14 cellular contexts compared by ENCODE assay signal in the genomic region with DNA sequence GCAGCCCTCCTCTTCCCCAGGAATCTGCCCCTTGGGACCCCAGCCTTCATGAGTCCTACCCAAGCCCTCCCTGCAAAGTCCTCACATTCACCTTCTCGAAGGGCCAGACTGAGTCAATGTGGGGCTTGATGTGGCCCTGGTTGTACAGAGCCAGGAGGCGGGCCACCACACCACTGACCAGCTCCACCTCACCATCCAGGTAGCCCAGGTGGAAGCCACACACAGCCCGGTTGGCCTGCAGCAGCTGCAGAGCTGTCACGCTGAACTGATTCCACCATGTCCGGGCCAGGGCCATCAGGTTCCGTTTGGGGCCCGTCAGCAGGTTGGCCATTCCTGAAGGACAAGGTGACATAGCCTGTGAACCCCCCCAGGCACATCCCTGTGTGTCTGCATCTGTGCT. TPM values are rescaled to one million over a fixed set of nuclear protein-coding genes. Genes with fewer than 3 reads are reported as not detected.
A peak's percentile ranks its signal among the peaks of the same experiment; 100 is the strongest.
DNase-seq lines count a peak whose midpoint lies in the region; ATAC-seq and TF ChIP-seq lines count a peak whose summit lies in the region.
"Had no signal": no experiment of that assay in that cellular context is flagged by ENCODE, and none has a peak within 500 bp of the region (broad histone marks: within the 10 kb centered on the region; RNA-seq: fewer than 3 reads in every experiment).

No MANE protein-coding gene starts in this region.

- no peak for ATAC-seq in heart left ventricle
- ATAC-seq: activated T-cell treated with anti-CD3 and anti-CD28 coated beads, Interleukin-2, amount 50 U/mL, for 72 hours; stimulated activated naive B cell treated with anti-CD40 and anti-IgM and Interleukin-4, amounts not matched to agents 10 μg/mL and 1 μg/mL and 100 μg/mL, for 72 hours had no signal

- no peaks in the 10 kb centered on the region for H3K27me3 Mint-ChIP-seq in endodermal cell (ENCODE audit: insufficient read depth)
- H3K27me3 Mint-ChIP-seq: stimulated activated naive B cell treated with anti-CD40 and anti-IgM and Interleukin-4, amounts not matched to agents 10 μg/mL and 1 μg/mL and 100 μg/mL, for 72 hours had no signal

- H3K9me3 Mint-ChIP-seq in endodermal cell, result no peaks in the 10 kb centered on the region
- H3K9me3 Mint-ChIP-seq: activated T-cell treated with anti-CD3 and anti-CD28 coated beads, Interleukin-2, amount 50 U/mL, for 72 hours; stimulated activated naive B cell treated with anti-CD40 and anti-IgM and Interleukin-4, amounts not matched to agents 10 μg/mL and 1 μg/mL and 100 μg/mL, for 72 hours had no signal

- TF ChIP-seq POLR2A in heart left ventricle (IDR thresholded peaks at IDR 0.05) (no peak), vagina (IDR thresholded peaks at IDR 0.05) (no peak)

- no peaks in the 10 kb centered on the region for H3K79me2 ChIP-seq in parathyroid adenoma

- H3K36me3 ChIP-seq in heart left ventricle (peaks cover 0 to 68% (median 44%) of the 10 kb centered on the region in 9 donors), endodermal cell (ENCODE audit: control insufficient read depth, insufficient read depth, low read length) (peaks cover 53% of the 10 kb centered on the region), parathyroid adenoma (ENCODE audit: control insufficient read depth, insufficient read depth, low read length) (no peaks in the 10 kb centered on the region), vagina (peaks cover 0 to 37% of the 10 kb centered on the region in 2 donors)

- peaks cover 49% of the 10 kb centered on the region for H3K36me3 Mint-ChIP-seq in endodermal cell (ENCODE audit: low read depth)

- peaks cover 31% of the 10 kb centered on the region for H3K4me1 Mint-ChIP-seq in endodermal cell

- H3K4me3 Mint-ChIP-seq in endodermal cell, result no peak overlapping the region
- H3K4me3 Mint-ChIP-seq: activated T-cell treated with anti-CD3 and anti-CD28 coated beads, Interleukin-2, amount 50 U/mL, for 72 hours; stimulated activated naive B cell treated with anti-CD40 and anti-IgM and Interleukin-4, amounts not matched to agents 10 μg/mL and 1 μg/mL and 100 μg/mL, for 72 hours had no signal

- no peaks in the 10 kb centered on the region for H3K27me3 ChIP-seq in heart left ventricle
- no peaks in the 10 kb centered on the region for H3K27me3 ChIP-seq in endodermal cell (ENCODE audit: control insufficient read depth, insufficient read depth, low read length, poor library complexity, severe bottlenecking)
- no peaks in the 10 kb centered on the region for H3K27me3 ChIP-seq in parathyroid adenoma (ENCODE audit: control insufficient read depth, insufficient read depth, low read length)
- H3K27me3 ChIP-seq in vagina, result no peaks in the 10 kb centered on the region
- H3K27me3 ChIP-seq: SJSA1 had no signal

- intact Hi-C loops in heart left ventricle (cut with DNase I), result loop anchor here in 2 of 10 donors (5.0 to 10.0 kb wide), 2 partner anchors 139 to 151 kb away; no protein-coding TSS in a partner anchor
- intact Hi-C loops in cardiac septum (cut with DNase I), result no loop called here
- intact Hi-C loops in vagina (cut with DNase I), result no loop called here

- H3K4me2 ChIP-seq in parathyroid adenoma (ENCODE audit: low read length), result no peak overlapping the region

- H3K4me3 ChIP-seq in heart left ventricle, result peak overlapping the region in 1 of 12 donors; percentile 6
- no peak overlapping the region for H3K4me3 ChIP-seq in endodermal cell (ENCODE audit: low read length)
- H3K4me3 ChIP-seq in parathyroid adenoma (ENCODE audit: low read depth, low read length), result no peak overlapping the region
- no peak overlapping the region for H3K4me3 ChIP-seq in vagina
- H3K4me3 ChIP-seq: SJSA1, skin epidermis had no signal

- peak overlapping the region in 11 of 12 donors; percentile 30 to 82 (median 71) for H3K27ac ChIP-seq in heart left ventricle
- H3K27ac ChIP-seq in endodermal cell (ENCODE audit: low read depth, low read length), result no peak overlapping the region
- H3K27ac ChIP-seq in parathyroid adenoma, result peak overlapping the region; percentile 32
- H3K27ac ChIP-seq in vagina, result peak overlapping the region; percentile 8
- H3K27ac ChIP-seq: SJSA1 had no signal

- no peaks in the 10 kb centered on the region for H3K9me3 ChIP-seq in heart left ventricle
- H3K9me3 ChIP-seq in endodermal cell (ENCODE audit: control insufficient read depth, low read length), result no peaks in the 10 kb centered on the region
- no peaks in the 10 kb centered on the region for H3K9me3 ChIP-seq in parathyroid adenoma (ENCODE audit: control insufficient read depth, low read length)
- no peaks in the 10 kb centered on the region for H3K9me3 ChIP-seq in vagina
- H3K9me3 ChIP-seq: SJSA1 had no signal

- H3K4me1 ChIP-seq in heart left ventricle, result peaks cover 6 to 89% (median 75%) of the 10 kb centered on the region in 12 donors
- H3K4me1 ChIP-seq in endodermal cell (ENCODE audit: control insufficient read depth, insufficient read depth, low read length), result peaks cover 12% of the 10 kb centered on the region
- peaks cover 3% of the 10 kb centered on the region for H3K4me1 ChIP-seq in parathyroid adenoma
- H3K4me1 ChIP-seq in vagina, result peaks cover 79% of the 10 kb centered on the region

- H2AFZ ChIP-seq in parathyroid adenoma, result no peak overlapping the region

- WGBS in heart left ventricle, 4 donors, result 85 to 93% (median 89%) methylated on average over 6 to 7 of the region's 7 CpGs
- WGBS in endodermal cell (ENCODE audit: insufficient coverage in 1 of 2, insufficient read length in 1 of 2), 2 experiments, result 97% methylated on average over 7 of the region's 7 CpGs; no CpG with 5 or more reads in 1 of the 2 experiments

- H3K9ac ChIP-seq in endodermal cell (ENCODE audit: extremely low read depth, low read length, poor library complexity, severe bottlenecking), result no peak overlapping the region
- H3K9ac ChIP-seq in parathyroid adenoma, result no peak overlapping the region

- DNase-seq in heart left ventricle, result no peak
- no peak for DNase-seq in cardiac septum (ENCODE audit: low spot score)
- peak; percentile 45 for DNase-seq in endodermal cell
- no peak for DNase-seq in vagina (ENCODE audit: extremely low spot score in 2 of 2)
- DNase-seq in DMS53 treated with DMSO at 0.1 percent for 48 hours (lab: John Stamatoyannopoulos, UW; ENCODE audit: unreplicated experiment), result no peak
- DNase-seq in NCI-H128 (lab: John Stamatoyannopoulos, UW; ENCODE audit: unreplicated experiment), result no peak
- no peak for DNase-seq in cortex of kidney (lab: John Stamatoyannopoulos, UW)
- DNase-seq: activated T-cell treated with anti-CD3 and anti-CD28 coated beads, Interleukin-2, amount 50 U/mL, for 72 hours; NCI-H1694 treated with DMSO at 0.1 percent for 48 hours; NCI-H446 treated with DMSO at 0.1 percent for 48 hours; stimulated activated naive B cell treated with anti-CD40 and anti-IgM and Interleukin-4, amounts not matched to agents 10 μg/mL and 1 μg/mL and 100 μg/mL, for 72 hours had no signal

- TF ChIP-seq CTCF in heart left ventricle (IDR thresholded peaks at IDR 0.05), result no peak
- TF ChIP-seq CTCF in endodermal cell (conservative IDR thresholded peaks at IDR 0.05), result no peak
- no peak for TF ChIP-seq CTCF in parathyroid adenoma (IDR thresholded peaks at IDR 0.05)
- no peak for TF ChIP-seq CTCF in vagina (IDR thresholded peaks at IDR 0.05)

- no peak overlapping the region for H3K27ac Mint-ChIP-seq in endodermal cell
- H3K27ac Mint-ChIP-seq: activated T-cell treated with anti-CD3 and anti-CD28 coated beads, Interleukin-2, amount 50 U/mL, for 72 hours; stimulated activated naive B cell treated with anti-CD40 and anti-IgM and Interleukin-4, amounts not matched to agents 10 μg/mL and 1 μg/mL and 100 μg/mL, for 72 hours had no signal

RNA-seq across cellular contexts. Expression of a gene that starts 6.0 kb away (rescaled TPM):
- total RNA-seq in heart left ventricle (100 to 1,000 TPM in 5 of 9 donors, 10 to 100 TPM in 4; 69.7 to 138 (median 108) TPM), cardiac septum (81.3 TPM), endodermal cell (100 to 1,000 TPM; 306 to 402 TPM), vagina (179 TPM)
- polyA plus RNA-seq in heart left ventricle, result 10 to 100 TPM; 64.5 to 91.2 TPM
- 281 TPM for polyA plus RNA-seq in endodermal cell (2013, experiment 1 of 2)
- 251 TPM for polyA plus RNA-seq in endodermal cell (2013, experiment 2 of 2)

RNA-seq across cellular contexts. Expression of a gene that starts 8.8 kb away (rescaled TPM):
- 1 to 10 TPM in 2 of 9 donors, under 1 TPM in 7; 0.29 to 1.6 (median 0.56) TPM for total RNA-seq in heart left ventricle
- polyA plus RNA-seq in heart left ventricle, result under 1 TPM; 0.10 to 0.95 TPM
- 0.89 TPM for total RNA-seq in cardiac septum
- 10 to 100 TPM; 36.1 to 55.5 TPM for total RNA-seq in endodermal cell
- 85.1 TPM for polyA plus RNA-seq in endodermal cell (2013, experiment 1 of 2)
- polyA plus RNA-seq in endodermal cell (2013, experiment 2 of 2), result 79.7 TPM
- total RNA-seq in vagina, result 1.5 TPM
- total RNA-seq: activated T-cell treated with anti-CD3 and anti-CD28 coated beads, Interleukin-2, amount 50 U/mL, for 72 hours had no signal

RNA-seq across cellular contexts. Expression of a gene that starts 9.6 kb away (rescaled TPM):
- total RNA-seq in heart left ventricle, result 10 to 100 TPM in 8 of 9 donors, 1 to 10 TPM in 1; 8.4 to 66.7 (median 11.9) TPM
- polyA plus RNA-seq in heart left ventricle, result 10 to 100 TPM in 1 of 2 donors, 1 to 10 TPM in 1; 9.2 to 12.5 TPM
- total RNA-seq in cardiac septum, result 13.7 TPM
- total RNA-seq in endodermal cell, result 1 to 10 TPM; 3.0 to 5.1 TPM
- polyA plus RNA-seq in endodermal cell (2013, experiment 1 of 2), result 1.8 TPM
- polyA plus RNA-seq in endodermal cell (2013, experiment 2 of 2), result 1.2 TPM
- 15.2 TPM for total RNA-seq in vagina

RNA-seq across cellular contexts. Expression of a gene that starts 18.0 kb away (rescaled TPM):
- total RNA-seq in heart left ventricle (100 to 1,000 TPM; 477 to 796 (median 664) TPM), cardiac septum (536 TPM), endodermal cell (1,000 to 10,000 TPM; 1,077 to 1,196 TPM), vagina (1,982 TPM)
- polyA plus RNA-seq in heart left ventricle, result 1,000 to 10,000 TPM; 1,976 to 2,590 TPM
- 1,840 TPM for polyA plus RNA-seq in endodermal cell (2013, experiment 1 of 2)
- polyA plus RNA-seq in endodermal cell (2013, experiment 2 of 2), result 1,865 TPM

RNA-seq across cellular contexts. Expression of a gene that starts 35.9 kb away (rescaled TPM):
- total RNA-seq in heart left ventricle, result 10 to 100 TPM in 8 of 9 donors, 1 to 10 TPM in 1; 9.8 to 15.9 (median 11.4) TPM
- polyA plus RNA-seq in heart left ventricle, result 10 to 100 TPM in 1 of 2 donors, 1 to 10 TPM in 1; 5.5 to 14.4 TPM
- 14.8 TPM for total RNA-seq in cardiac septum
- total RNA-seq in endodermal cell, result 10 to 100 TPM; 17.7 to 18.5 TPM
- 13.4 TPM for polyA plus RNA-seq in endodermal cell (2013, experiment 1 of 2)
- 11.3 TPM for polyA plus RNA-seq in endodermal cell (2013, experiment 2 of 2)
- 21.4 TPM for total RNA-seq in vagina

Comparison
In these comparisons a context has a peak if more than half of its experiments do, and no peak if none do; other contexts are left out.
1. RNA of a gene that starts 8.8 kb away (total RNA-seq): 36.1 to 55.5 TPM in endodermal cell; 1.5 TPM in vagina (single experiment), 0.89 TPM in cardiac septum (single experiment) and 0.29 to 1.6 TPM in heart left ventricle; every median in the first group is over 10 times any median in the second.